9 cellular contexts compared by ENCODE assay signal in genomic region chr2:10382313-10383061, GRCh38.
DNase-seq lines count a peak whose midpoint lies in the region; ATAC-seq and TF ChIP-seq lines count a peak whose summit lies in the region.
"Had no signal": no experiment of that assay in that cellular context is flagged by ENCODE, and none has a peak within 500 bp of the region (broad histone marks: within the 10 kb centered on the region; RNA-seq: fewer than 3 reads in every experiment).

No MANE protein-coding gene starts in this region.

- no peak overlapping the region for H3K27ac Mint-ChIP-seq in activated naive CD4-positive, alpha-beta T cell treated with anti-CD3 and anti-CD28 coated beads for 36 hours
- H3K27ac Mint-ChIP-seq in T-helper 1 cell treated with Interleukin-12 subunit alpha and Interleukin-12 subunit beta and Interleukin-4 antibody, amounts not matched to agents 30 μg/mL and 1 μg/mL, for 36 hours: peak overlapping the region; percentile 45
- no peak overlapping the region for H3K27ac Mint-ChIP-seq in stimulated activated naive CD8-positive, alpha-beta T cell treated with anti-CD3 and anti-CD28 coated beads, Interleukin-15, Interleukin-2, amounts not matched to agents 100 ng/mL and 50 ng/mL, for 24 hours

- H3K27me3 Mint-ChIP-seq in activated naive CD4-positive, alpha-beta T cell treated with anti-CD3 and anti-CD28 coated beads for 36 hours (ENCODE audit: low read depth): no peaks in the 10 kb centered on the region
- no peaks in the 10 kb centered on the region for H3K27me3 Mint-ChIP-seq in T-helper 1 cell treated with Interleukin-12 subunit alpha and Interleukin-12 subunit beta and Interleukin-4 antibody, amounts not matched to agents 30 μg/mL and 1 μg/mL, for 36 hours (ENCODE audit: low read depth)
- no peaks in the 10 kb centered on the region for H3K27me3 Mint-ChIP-seq in stimulated activated naive CD8-positive, alpha-beta T cell treated with anti-CD3 and anti-CD28 coated beads, Interleukin-15, Interleukin-2, amounts not matched to agents 100 ng/mL and 50 ng/mL, for 24 hours

- TF ChIP-seq POLR2A in gastroesophageal sphincter (IDR thresholded peaks at IDR 0.05) (no peak), ovary (IDR thresholded peaks at IDR 0.05) (no peak)

- DNase-seq in activated naive CD4-positive, alpha-beta T cell treated with anti-CD3 and anti-CD28 coated beads for 36 hours: peak; percentile 61
- DNase-seq in activated naive CD4-positive, alpha-beta T cell treated with anti-CD3 and anti-CD28 coated beads, Interleukin-2, amount 50 U/mL, for 16 hours: no peak
- no peak for DNase-seq in ovary
- DNase-seq in NCI-H2196 treated with DMSO at 0.1 percent for 48 hours (lab: John Stamatoyannopoulos, UW; ENCODE audit: unreplicated experiment): no peak

- H3K4me1 Mint-ChIP-seq in activated naive CD4-positive, alpha-beta T cell treated with anti-CD3 and anti-CD28 coated beads for 36 hours (ENCODE audit: low read depth): peaks cover 93% of the 10 kb centered on the region
- peaks cover 58% of the 10 kb centered on the region for H3K4me1 Mint-ChIP-seq in T-helper 1 cell treated with Interleukin-12 subunit alpha and Interleukin-12 subunit beta and Interleukin-4 antibody, amounts not matched to agents 30 μg/mL and 1 μg/mL, for 36 hours (ENCODE audit: low read depth)
- peaks cover 95% of the 10 kb centered on the region for H3K4me1 Mint-ChIP-seq in stimulated activated naive CD8-positive, alpha-beta T cell treated with anti-CD3 and anti-CD28 coated beads, Interleukin-15, Interleukin-2, amounts not matched to agents 100 ng/mL and 50 ng/mL, for 24 hours (ENCODE audit: low read depth)

- no peaks in the 10 kb centered on the region for H3K36me3 Mint-ChIP-seq in activated naive CD4-positive, alpha-beta T cell treated with anti-CD3 and anti-CD28 coated beads for 36 hours (ENCODE audit: low read depth)
- H3K36me3 Mint-ChIP-seq in T-helper 1 cell treated with Interleukin-12 subunit alpha and Interleukin-12 subunit beta and Interleukin-4 antibody, amounts not matched to agents 30 μg/mL and 1 μg/mL, for 36 hours (ENCODE audit: low read depth): no peaks in the 10 kb centered on the region
- H3K36me3 Mint-ChIP-seq in stimulated activated naive CD8-positive, alpha-beta T cell treated with anti-CD3 and anti-CD28 coated beads, Interleukin-15, Interleukin-2, amounts not matched to agents 100 ng/mL and 50 ng/mL, for 24 hours (ENCODE audit: low read depth): peaks cover 2% of the 10 kb centered on the region

- H3K36me3 ChIP-seq in gastroesophageal sphincter (no peaks in the 10 kb centered on the region), ovary (no peaks in the 10 kb centered on the region)

- no peak overlapping the region for H3K27ac ChIP-seq in gastroesophageal sphincter
- H3K27ac ChIP-seq in ovary: no peak overlapping the region
- H3K27ac ChIP-seq: parathyroid adenoma had no signal

- peak overlapping the region; percentile 11 for H3K4me3 Mint-ChIP-seq in activated naive CD4-positive, alpha-beta T cell treated with anti-CD3 and anti-CD28 coated beads for 36 hours
- H3K4me3 Mint-ChIP-seq in T-helper 1 cell treated with Interleukin-12 subunit alpha and Interleukin-12 subunit beta and Interleukin-4 antibody, amounts not matched to agents 30 μg/mL and 1 μg/mL, for 36 hours: peak overlapping the region; percentile 21
- H3K4me3 Mint-ChIP-seq in stimulated activated naive CD8-positive, alpha-beta T cell treated with anti-CD3 and anti-CD28 coated beads, Interleukin-15, Interleukin-2, amounts not matched to agents 100 ng/mL and 50 ng/mL, for 24 hours: peak overlapping the region; percentile 51

- H3K27me3 ChIP-seq in gastroesophageal sphincter: no peaks in the 10 kb centered on the region
- H3K27me3 ChIP-seq in ovary: no peaks in the 10 kb centered on the region

- H3K4me1 ChIP-seq in gastroesophageal sphincter: peaks cover 0 to 32% (median 0%) of the 10 kb centered on the region in 3 donors
- H3K4me1 ChIP-seq in ovary (ENCODE audit: insufficient read depth): no peaks in the 10 kb centered on the region
- H3K4me1 ChIP-seq: parathyroid adenoma had no signal

- TF ChIP-seq CTCF in gastroesophageal sphincter (IDR thresholded peaks at IDR 0.05): no peak
- TF ChIP-seq CTCF in ovary (IDR thresholded peaks at IDR 0.05): no peak

- intact Hi-C loops in activated naive CD4-positive, alpha-beta T cell treated with anti-CD3 and anti-CD28 coated beads for 36 hours (cut with micrococcal nuclease): loop anchor here (2.0 kb wide), 3 partner anchors 26 to 78 kb away; no protein-coding TSS in a partner anchor
- intact Hi-C loops in ovary (cut with DNase I): no loop called here

- H3K4me3 ChIP-seq in gastroesophageal sphincter (no peak overlapping the region), ovary (no peak overlapping the region)

- H3K9me3 ChIP-seq in gastroesophageal sphincter (no peaks in the 10 kb centered on the region), ovary (no peaks in the 10 kb centered on the region)

- 36 to 49% methylated on average over 4 to 9 of the region's 18 CpGs for WGBS in gastroesophageal sphincter (ENCODE audit: low coverage in 1 of 2), 2 donors
- 32 to 46% (median 45%) methylated on average over 18 of the region's 18 CpGs for WGBS in ovary, 3 donors

- TF ChIP-seq EP300 in gastroesophageal sphincter (IDR thresholded peaks at IDR 0.05) (no peak), ovary (IDR thresholded peaks at IDR 0.05) (no peak)

- no peaks in the 10 kb centered on the region for H3K9me3 Mint-ChIP-seq in activated naive CD4-positive, alpha-beta T cell treated with anti-CD3 and anti-CD28 coated beads for 36 hours
- H3K9me3 Mint-ChIP-seq in T-helper 1 cell treated with Interleukin-12 subunit alpha and Interleukin-12 subunit beta and Interleukin-4 antibody, amounts not matched to agents 30 μg/mL and 1 μg/mL, for 36 hours: no peaks in the 10 kb centered on the region
- H3K9me3 Mint-ChIP-seq in stimulated activated naive CD8-positive, alpha-beta T cell treated with anti-CD3 and anti-CD28 coated beads, Interleukin-15, Interleukin-2, amounts not matched to agents 100 ng/mL and 50 ng/mL, for 24 hours: no peaks in the 10 kb centered on the region

- ATAC-seq in HG03342 (IDR thresholded peaks at IDR 0.05; ENCODE audit: unreplicated experiment): peak; percentile 46
- peak; percentile 29 for ATAC-seq in gastroesophageal sphincter

- CTCF ChIA-PET in activated naive CD4-positive, alpha-beta T cell treated with anti-CD3 and anti-CD28 coated beads for 36 hours (lab: Charles Lee): interaction anchor here (0.6 to 4.7 kb wide), 7 partner anchors 12 to 301 kb away, joined by 3 to 24 read pairs (median 5); partner anchors contain the start of gene HPCAL1
